Comparison of ENCODE assay signal across 9 cellular contexts in genomic region chr7:122137291-122138077, GRCh38. TPM values are rescaled to one million over a fixed set of nuclear protein-coding genes. Genes with fewer than 3 reads are reported as not detected.
DNase-seq lines count a peak whose midpoint lies in the region; ATAC-seq, FAIRE-seq and TF ChIP-seq lines count a peak whose summit lies in the region.
"Had no signal": no experiment of that assay in that cellular context is flagged by ENCODE, and none has a peak within 500 bp of the region (broad histone marks: within the 10 kb centered on the region; RNA-seq: fewer than 3 reads in every experiment).

No MANE protein-coding gene starts in this region.

- H3K27me3 ChIP-seq in HAP-1 (ENCODE audit: low read depth): no peaks in the 10 kb centered on the region
- H3K27me3 ChIP-seq in left ventricle myocardium inferior (ENCODE audit: low read depth): no peaks in the 10 kb centered on the region
- H3K27me3 ChIP-seq in thyroid gland: no peaks in the 10 kb centered on the region

- in situ Hi-C loops in HAP-1 (cut with MboI; ENCODE audit: low sequenced_read_pairs): no loop called here

- TF ChIP-seq CTCF in WI38 (IDR thresholded peaks at IDR 0.05; ENCODE audit: low read depth, low read length) (no peak), left ventricle myocardium inferior (IDR thresholded peaks at IDR 0.05; ENCODE audit: borderline replicate concordance) (no peak), thyroid gland (IDR thresholded peaks at IDR 0.05) (no peak)

- no peak for DNase-seq in HAP-1 (ENCODE audit: low spot score in 2 of 2)
- no peak for DNase-seq in left ventricle myocardium inferior
- DNase-seq in thyroid gland: no peak
- no peak for DNase-seq in frontal cortex (ENCODE audit: low spot score in 2 of 2)
- no peak for DNase-seq in AG20443 (ENCODE audit: low spot score)

- peak overlapping the region; percentile 10 for H3K4me3 ChIP-seq in HAP-1
- peak overlapping the region; percentile 55 for H3K4me3 ChIP-seq in WI38 (ENCODE audit: low read depth, low read length)
- peak overlapping the region; percentile 57 for H3K4me3 ChIP-seq in left ventricle myocardium inferior
- H3K4me3 ChIP-seq in skin epidermis: peak overlapping the region in 4 of 7 experiments; percentile 3 to 17 (median 14)
- H3K4me3 ChIP-seq in thyroid gland (replicated peaks in 1 of 3): peak overlapping the region in 1 of 3 donors; percentile 11

- intact Hi-C loops in left ventricle myocardium inferior (cut with micrococcal nuclease) (no loop called here), thyroid gland (cut with DNase I) (no loop called here)

- ATAC-seq in GM19351 (IDR thresholded peaks at IDR 0.05; ENCODE audit: unreplicated experiment): no peak

- peaks cover 43% of the 10 kb centered on the region for H3K4me1 ChIP-seq in HAP-1
- peaks cover 33% of the 10 kb centered on the region for H3K4me1 ChIP-seq in left ventricle myocardium inferior
- peaks cover 4 to 6% of the 10 kb centered on the region in 2 donors for H3K4me1 ChIP-seq in thyroid gland

- no peaks in the 10 kb centered on the region for H3K9me3 ChIP-seq in HAP-1
- no peaks in the 10 kb centered on the region for H3K9me3 ChIP-seq in left ventricle myocardium inferior (replicated peaks)
- H3K9me3 ChIP-seq in thyroid gland: no peaks in the 10 kb centered on the region
- H3K9me3 ChIP-seq: neutrophil had no signal

- no peak for TF ChIP-seq POLR2A in thyroid gland (IDR thresholded peaks at IDR 0.05)

- WGBS in thyroid gland, 2 donors: 59 to 65% methylated on average over 5 of the region's 5 CpGs

- H3K36me3 ChIP-seq in HAP-1 (replicated peaks) (no peaks in the 10 kb centered on the region; the same call in none of the 2 replicates), left ventricle myocardium inferior (no peaks in the 10 kb centered on the region), thyroid gland (no peaks in the 10 kb centered on the region)
- H3K36me3 ChIP-seq: neutrophil had no signal

- FAIRE-seq in frontal cortex (lab: Jason Lieb, UNC): no peak

- H3K27ac ChIP-seq in left ventricle myocardium inferior (replicated peaks) (peak overlapping the region; percentile 49), skin epidermis (peak overlapping the region in 3 of 21 experiments; percentile 3 to 52 (median 14)), thyroid gland (no peak overlapping the region)
- H3K27ac ChIP-seq: neutrophil had no signal

RNA-seq across cellular contexts. Expression of gene AASS, which starts 6.6 kb away (rescaled TPM):
- 34.7 TPM for total RNA-seq in left ventricle myocardium inferior
- total RNA-seq in thyroid gland: 10 to 100 TPM; 22.9 to 79.6 (median 36.1) TPM
- 14.7 TPM for total RNA-seq in frontal cortex
